ENCODE assay signal across 1 cellular context in the genomic region with DNA sequence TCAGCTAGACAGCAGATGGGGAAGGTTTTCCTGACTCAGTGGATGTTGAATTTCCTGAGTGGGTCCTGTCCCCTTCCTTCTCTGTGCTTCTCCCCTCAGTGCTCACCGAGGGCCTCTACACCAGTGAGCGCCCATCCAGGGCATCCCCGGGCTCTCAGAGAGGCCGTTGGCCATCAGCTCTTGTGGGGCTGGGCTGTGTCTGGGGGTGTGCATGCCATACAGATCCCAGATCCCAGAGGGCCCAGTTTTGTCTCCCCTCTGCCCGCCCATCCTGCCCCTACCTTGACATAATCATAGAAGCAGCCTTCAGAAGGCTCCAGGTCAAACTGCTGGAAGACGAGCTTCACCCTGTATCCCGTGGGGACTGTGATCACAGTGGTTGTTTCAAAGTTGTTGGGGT.
TF ChIP-seq lines count a peak whose summit lies in the region.

No MANE protein-coding gene starts in this region.

TF ChIP-seq in H1, 55 proteins besides CTCF, POLR2A, EP300 and RAD21:
- TF ChIP-seq CTBP2 (IDR thresholded peaks at IDR 0.05; ENCODE audit: borderline replicate concordance, insufficient read depth, insufficient read length, low read length) (no peak), EZH2 (IDR thresholded peaks at IDR 0.05; ENCODE audit: low read depth, low read length, severe bottlenecking) (no peak), TAF7 (optimal IDR thresholded peaks at IDR 0.05; ENCODE audit: borderline replicate concordance, low read depth, low read length) (no peak), FOSL1 (IDR thresholded peaks at IDR 0.05; ENCODE audit: insufficient read depth, low read depth, low read length) (no peak)
